ENCODE assay signal across 2 cellular contexts in genomic region chrX:39167791-39168190, GRCh38.
TF ChIP-seq lines count a peak whose summit lies in the region.

No MANE protein-coding gene starts in this region.

TF ChIP-seq in SK-N-SH, 30 proteins besides CTCF, POLR2A, EP300 and RAD21 (continued from another document):
- TF ChIP-seq REST (IDR thresholded peaks at IDR 0.05; ENCODE audit: low read depth, low read length): no peak
- no peak for TF ChIP-seq FOXM1 (IDR thresholded peaks at IDR 0.05; ENCODE audit: low read depth)
- TF ChIP-seq RCOR1 (IDR thresholded peaks at IDR 0.05; ENCODE audit: low read length): no peak
- no peak for TF ChIP-seq USF1 (IDR thresholded peaks at IDR 0.05; ENCODE audit: borderline replicate concordance, low read depth)
- no peak for TF ChIP-seq TAF1 (IDR thresholded peaks at IDR 0.05; ENCODE audit: borderline replicate concordance, low read depth, low read length)
- no peak for TF ChIP-seq ZBTB33 (IDR thresholded peaks at IDR 0.05; ENCODE audit: borderline replicate concordance, low read depth)
- TF ChIP-seq YY1 (IDR thresholded peaks at IDR 0.05; ENCODE audit: low read depth): no peak
- no peak for TF ChIP-seq SIN3A (IDR thresholded peaks at IDR 0.05; ENCODE audit: borderline replicate concordance, low read depth, low read length)

TF ChIP-seq in SK-N-SH treated with all-trans-retinoic acid at 6 μM for 48 hours, 23 proteins besides CTCF, POLR2A, EP300 and RAD21 (continued from another document):
- TF ChIP-seq, protein P1, sequence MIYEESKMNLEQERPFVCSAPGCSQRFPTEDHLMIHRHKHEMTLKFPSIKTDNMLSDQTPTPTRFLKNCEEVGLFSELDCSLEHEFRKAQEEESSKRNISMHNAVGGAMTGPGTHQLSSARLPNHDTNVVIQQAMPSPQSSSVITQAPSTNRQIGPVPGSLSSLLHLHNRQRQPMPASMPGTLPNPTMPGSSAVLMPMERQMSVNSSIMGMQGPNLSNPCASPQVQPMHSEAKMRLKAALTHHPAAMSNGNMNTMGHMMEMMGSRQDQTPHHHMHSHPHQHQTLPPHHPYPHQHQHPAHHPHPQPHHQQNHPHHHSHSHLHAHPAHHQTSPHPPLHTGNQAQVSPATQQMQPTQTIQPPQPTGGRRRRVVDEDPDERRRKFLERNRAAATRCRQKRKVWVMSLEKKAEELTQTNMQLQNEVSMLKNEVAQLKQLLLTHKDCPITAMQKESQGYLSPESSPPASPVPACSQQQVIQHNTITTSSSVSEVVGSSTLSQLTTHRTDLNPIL (CRISPR knock-in tag; IDR thresholded peaks at IDR 0.05; ENCODE audit: low read depth): no peak
- TF ChIP-seq ZNF565 (CRISPR knock-in tag; conservative IDR thresholded peaks at IDR 0.05; ENCODE audit: low read depth) (no peak), GLIS3 (CRISPR knock-in tag; IDR thresholded peaks at IDR 0.05) (no peak)
